In the genomic region with DNA sequence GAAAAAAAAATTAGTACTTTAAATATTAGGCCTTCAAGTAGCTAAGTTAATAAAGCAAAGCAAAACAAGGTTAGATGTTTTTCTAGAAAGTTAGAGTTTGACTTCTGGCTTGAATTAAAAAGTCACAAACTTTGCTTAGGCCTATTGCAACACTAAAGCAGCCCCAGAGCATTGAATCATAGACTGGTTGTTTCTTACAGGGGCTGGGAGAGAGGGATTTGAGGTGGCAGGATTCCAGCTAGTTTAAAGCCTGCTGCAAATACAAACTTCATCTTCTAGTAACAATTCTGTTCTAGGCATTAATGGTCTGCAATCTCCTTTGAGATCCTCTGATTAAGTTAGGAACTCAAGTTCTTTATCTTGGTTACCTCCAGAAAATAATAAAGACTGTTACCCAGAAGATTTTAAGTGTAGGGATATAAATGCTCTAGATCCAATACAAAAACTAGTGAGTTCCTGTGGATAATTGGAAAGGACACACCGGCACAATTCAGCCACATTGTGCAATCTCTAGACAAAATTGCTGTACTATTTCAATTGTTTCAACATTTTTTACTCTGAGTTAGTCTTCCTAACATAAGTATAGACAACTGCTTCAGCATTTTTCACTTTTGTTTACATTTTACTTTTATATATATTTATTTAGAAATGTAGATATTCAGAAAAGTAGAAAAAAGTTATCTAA, we compare ENCODE assay signal across 23 cellular contexts. TPM values are rescaled to one million over a fixed set of nuclear protein-coding genes. Genes with fewer than 3 reads are reported as not detected.
DNase-seq lines count a peak whose midpoint lies in the region; ATAC-seq and TF ChIP-seq lines count a peak whose summit lies in the region.
"Had no signal": no experiment of that assay in that cellular context is flagged by ENCODE, and none has a peak within 500 bp of the region (broad histone marks: within the 10 kb centered on the region; RNA-seq: fewer than 3 reads in every experiment).

No MANE protein-coding gene starts in this region.

- no peaks in the 10 kb centered on the region for H3F3A ChIP-seq in PC-3 (ENCODE audit: low read length, unreplicated experiment)

- no peak overlapping the region for H3K4me2 ChIP-seq in PC-3 (ENCODE audit: low read length)

- intact Hi-C loops in PC-3 (cut with micrococcal nuclease) = no loop called here

- CTCF ChIA-PET in PC-3 (lab: Charles Lee) = no interaction called here

- POLR2A ChIA-PET in PC-3 (lab: Charles Lee; ENCODE audit: unreplicated experiment) = no interaction called here

- H3K9me2 ChIP-seq in PC-3 (replicated peaks; ENCODE audit: low read length) = no peaks in the 10 kb centered on the region

- no peak overlapping the region for H3K27ac ChIP-seq in PC-3 (ENCODE audit: low read length)
- H3K27ac ChIP-seq: ascending aorta, thyroid gland, WERI-Rb-1 had no signal

- no peaks in the 10 kb centered on the region for H3K27me3 ChIP-seq in PC-3 (ENCODE audit: low read length)
- H3K27me3 ChIP-seq: ascending aorta, thyroid gland had no signal

- no peaks in the 10 kb centered on the region for H3K36me3 ChIP-seq in PC-3 (ENCODE audit: low read depth, low read length)
- H3K36me3 ChIP-seq: ascending aorta, thyroid gland, WERI-Rb-1 had no signal

- H3K79me2 ChIP-seq in PC-3 (ENCODE audit: low read length) = no peaks in the 10 kb centered on the region

- H3K9me3 ChIP-seq in PC-3 (ENCODE audit: low read length) = no peaks in the 10 kb centered on the region
- H3K9me3 ChIP-seq: ascending aorta, thyroid gland had no signal

- BruUV-seq in PC-3 (replicated peaks; lab: Mats Ljungman, UMichigan) = no TSS peak

- TF ChIP-seq CTCF in AG09319 (IDR thresholded peaks at IDR 0.05; ENCODE audit: low read depth, low read length) = no peak
- TF ChIP-seq CTCF in PC-3 (conservative IDR thresholded peaks at IDR 0.05; ENCODE audit: low read depth, low read length) = no peak

- H3K9ac ChIP-seq in PC-3 (ENCODE audit: low read length) = no peak overlapping the region

- no peaks in the 10 kb centered on the region for H4K20me1 ChIP-seq in PC-3 (ENCODE audit: low read length)

- no peak overlapping the region for H3K4me3 ChIP-seq in PC-3 (ENCODE audit: low read length)
- H3K4me3 ChIP-seq: ascending aorta, thyroid gland had no signal

- no peak overlapping the region for H2AFZ ChIP-seq in PC-3 (ENCODE audit: low read length)

- peak; percentile 36 for DNase-seq in AG09319 (ENCODE audit: extremely low read depth, low read depth)
- peak; percentile 5 for DNase-seq in HCEC 1CT
- DNase-seq in dedifferentiated amniotic fluid mesenchymal stem cell (ENCODE audit: extremely low spot score) = peak; percentile 70
- DNase-seq in iris pigment epithelial cell (ENCODE audit: low read depth) = peak; percentile 54
- DNase-seq in mucosa of gallbladder (ENCODE audit: low spot score) = no peak
- no peak for DNase-seq in SK-N-DZ (ENCODE audit: low spot score)
- DNase-seq in PC-3 = no peak
- DNase-seq: activated CD4-positive, alpha-beta memory T cell treated with anti-CD3 and anti-CD28 coated beads for 36 hours; activated naive CD4-positive, alpha-beta T cell treated with Interleukin-2 at 50 U/mL for 16 hours; endodermal cell; foreskin melanocyte; KG1; kidney glomerular epithelial cell; midbrain; NCI-H1092 treated with DMSO at 0.1 percent for 48 hours; NCI-H510A treated with DMSO at 0.1 percent for 48 hours; stimulated activated naive B cell treated with anti-CD40 and anti-IgM and Interleukin-4, amounts not matched to agents 10 μg/mL and 1 μg/mL and 100 μg/mL, for 72 hours; thyroid gland; WERI-Rb-1 had no signal

- H3K4me1 ChIP-seq in PC-3 (ENCODE audit: insufficient read depth, low read length) = no peaks in the 10 kb centered on the region
- H3K4me1 ChIP-seq: ascending aorta, thyroid gland had no signal

- no peak for ATAC-seq in GM19351 (IDR thresholded peaks at IDR 0.05; ENCODE audit: unreplicated experiment)
- no peak for ATAC-seq in PC-3
- ATAC-seq: stimulated activated naive B cell treated with anti-CD40 and anti-IgM and Interleukin-4, amounts not matched to agents 10 μg/mL and 1 μg/mL and 100 μg/mL, for 72 hours had no signal

RNA-seq across cellular contexts. Expression of a gene that starts 12.6 kb away (rescaled TPM):
- not detected for total RNA-seq in mucosa of gallbladder
- polyA plus RNA-seq in SK-N-DZ (2014; cell fraction: cytosol; rRNA removed) = not detected in 2 replicates
- not detected in 2 replicates for polyA plus RNA-seq in SK-N-DZ (2014; cell fraction: nucleus; rRNA removed)
- total RNA-seq in PC-3 (2014; rRNA removed) = not detected in 2 replicates
- total RNA-seq: activated CD4-positive, alpha-beta memory T cell treated with anti-CD3 and anti-CD28 coated beads for 36 hours; ascending aorta; endodermal cell; pulmonary artery endothelial cell; T-helper 1 cell treated with Interleukin-12 subunit alpha and Interleukin-12 subunit beta and Interleukin-4 antibody, amounts not matched to agents 30 ng/mL and 1 ng/mL, for 36 hours; thyroid gland had no signal

RNA-seq across cellular contexts. Expression of a gene that starts 17.7 kb away (rescaled TPM):
- total RNA-seq in mucosa of gallbladder (not detected), PC-3 (2014; rRNA removed) (not detected in 2 replicates)
- not detected in 2 replicates for polyA plus RNA-seq in SK-N-DZ (2014; cell fraction: cytosol; rRNA removed)
- polyA plus RNA-seq in SK-N-DZ (2014; cell fraction: nucleus; rRNA removed) = not detected in 2 replicates
- total RNA-seq: activated CD4-positive, alpha-beta memory T cell treated with anti-CD3 and anti-CD28 coated beads for 36 hours; ascending aorta; endodermal cell; pulmonary artery endothelial cell; T-helper 1 cell treated with Interleukin-12 subunit alpha and Interleukin-12 subunit beta and Interleukin-4 antibody, amounts not matched to agents 30 ng/mL and 1 ng/mL, for 36 hours; thyroid gland had no signal

RNA-seq across cellular contexts. Expression of a gene that starts 18.8 kb away (rescaled TPM):
- not detected for total RNA-seq in mucosa of gallbladder
- not detected in 2 replicates for polyA plus RNA-seq in SK-N-DZ (2014; cell fraction: cytosol; rRNA removed)
- polyA plus RNA-seq in SK-N-DZ (2014; cell fraction: nucleus; rRNA removed) = not detected in 2 replicates
- total RNA-seq in PC-3 (2014; rRNA removed) = not detected in 2 replicates
- total RNA-seq: activated CD4-positive, alpha-beta memory T cell treated with anti-CD3 and anti-CD28 coated beads for 36 hours; ascending aorta; endodermal cell; pulmonary artery endothelial cell; T-helper 1 cell treated with Interleukin-12 subunit alpha and Interleukin-12 subunit beta and Interleukin-4 antibody, amounts not matched to agents 30 ng/mL and 1 ng/mL, for 36 hours had no signal

RNA-seq across cellular contexts. Expression of a gene that starts 31.4 kb away (rescaled TPM):
- total RNA-seq in mucosa of gallbladder = not detected
- polyA plus RNA-seq in SK-N-DZ (2014; cell fraction: cytosol; rRNA removed) = not detected in 2 replicates
- polyA plus RNA-seq in SK-N-DZ (2014; cell fraction: nucleus; rRNA removed) = not detected in 2 replicates
- not detected in 2 replicates for total RNA-seq in PC-3 (2014; rRNA removed)
- total RNA-seq: activated CD4-positive, alpha-beta memory T cell treated with anti-CD3 and anti-CD28 coated beads for 36 hours; ascending aorta; endodermal cell; pulmonary artery endothelial cell; T-helper 1 cell treated with Interleukin-12 subunit alpha and Interleukin-12 subunit beta and Interleukin-4 antibody, amounts not matched to agents 30 ng/mL and 1 ng/mL, for 36 hours; thyroid gland had no signal

RNA-seq across cellular contexts. Expression of a gene that starts 50.0 kb away (rescaled TPM):
- total RNA-seq in mucosa of gallbladder (not detected), PC-3 (2014; rRNA removed) (not detected in 2 replicates)
- not detected in 2 replicates for polyA plus RNA-seq in SK-N-DZ (2014; cell fraction: cytosol; rRNA removed)
- not detected in 2 replicates for polyA plus RNA-seq in SK-N-DZ (2014; cell fraction: nucleus; rRNA removed)
- total RNA-seq: activated CD4-positive, alpha-beta memory T cell treated with anti-CD3 and anti-CD28 coated beads for 36 hours; ascending aorta; endodermal cell; pulmonary artery endothelial cell; T-helper 1 cell treated with Interleukin-12 subunit alpha and Interleukin-12 subunit beta and Interleukin-4 antibody, amounts not matched to agents 30 ng/mL and 1 ng/mL, for 36 hours had no signal

Comparison
In these comparisons a context has a peak if more than half of its experiments do, and no peak if none do; other contexts are left out.
1. DNase-seq: peak in AG09319 (single experiment), HCEC 1CT (single experiment), dedifferentiated amniotic fluid mesenchymal stem cell (single experiment) and iris pigment epithelial cell (single experiment); none in mucosa of gallbladder (single experiment), SK-N-DZ (single experiment) and PC-3 (single experiment).